In the genomic region with DNA sequence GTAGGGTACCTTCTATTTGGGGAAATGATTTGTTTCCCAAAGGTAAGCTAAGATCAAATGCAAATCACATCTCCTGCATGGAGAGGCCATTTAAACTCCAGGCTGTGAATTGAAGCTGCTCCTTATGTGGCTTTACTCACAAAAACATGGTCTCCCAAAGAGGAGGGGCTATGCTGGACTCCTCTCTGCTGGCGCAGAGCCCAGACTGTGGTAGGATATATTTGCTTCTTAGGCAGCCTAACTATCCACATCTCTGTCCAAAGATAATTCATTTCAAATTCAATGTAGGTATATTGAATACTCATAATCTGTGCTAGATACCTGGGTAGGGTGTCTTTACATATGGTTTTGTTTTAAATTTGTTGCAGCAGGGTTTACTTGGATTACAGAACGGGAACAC, we compare ENCODE assay signal across 25 cellular contexts.
A peak's percentile ranks its signal among the peaks of the same experiment; 100 is the strongest.
DNase-seq lines count a peak whose midpoint lies in the region; ATAC-seq and TF ChIP-seq lines count a peak whose summit lies in the region.
"Had no signal": no experiment of that assay in that cellular context is flagged by ENCODE, and none has a peak within 500 bp of the region (broad histone marks: within the 10 kb centered on the region; RNA-seq: fewer than 3 reads in every experiment).

No MANE protein-coding gene starts in this region.

- no peak for ATAC-seq in GM21381 (IDR thresholded peaks at IDR 0.05; ENCODE audit: unreplicated experiment)
- ATAC-seq in HG02973 (IDR thresholded peaks at IDR 0.05; ENCODE audit: unreplicated experiment): no peak
- no peak for ATAC-seq in GM18502 (IDR thresholded peaks at IDR 0.05; ENCODE audit: poor library complexity, unreplicated experiment)
- ATAC-seq: activated CD8-positive, alpha-beta T cell treated with anti-CD3 and anti-CD28 coated beads for 36 hours; activated naive CD4-positive, alpha-beta T cell treated with anti-CD3 and anti-CD28 coated beads, Interleukin-2, amount 50 U/mL, for 72 hours; effector memory CD8-positive, alpha-beta T cell had no signal

- WGBS in esophagus muscularis mucosa: 80% methylated on average over 2 of the region's 2 CpGs

- H3K27ac ChIP-seq in esophagus muscularis mucosa (replicated peaks in 1 of 4): no peak overlapping the region
- H3K27ac ChIP-seq: SK-N-MC had no signal

- no peak for TF ChIP-seq CTCF in esophagus muscularis mucosa (IDR thresholded peaks at IDR 0.05)

- H3K36me3 ChIP-seq in esophagus muscularis mucosa: no peaks in the 10 kb centered on the region
- H3K36me3 ChIP-seq: MG63 had no signal

- peak; percentile 8 for DNase-seq in DMS153 treated with DMSO at 0.1 percent for 48 hours (lab: John Stamatoyannopoulos, UW; ENCODE audit: unreplicated experiment)
- DNase-seq in EH (ENCODE audit: low read depth): peak; percentile 16
- peak; percentile 19 for DNase-seq in NCI-H345 treated with DMSO at 0.1 percent for 48 hours (lab: John Stamatoyannopoulos, UW; ENCODE audit: unreplicated experiment)
- peak; percentile 50 for DNase-seq in esophagus muscularis mucosa (ENCODE audit: extremely low spot score)
- DNase-seq: activated CD4-positive, CD25-positive, alpha-beta regulatory T cell treated with anti-CD3 and anti-CD28 coated beads, Interleukin-2, amount 50 U/mL, for 72 hours; activated CD8-positive, alpha-beta T cell treated with anti-CD3 and anti-CD28 coated beads for 36 hours; Caco-2; cortex of kidney; effector memory CD8-positive, alpha-beta T cell; erythroblast; foreskin melanocyte; H9; left cardiac atrium; MG63; NCI-H1694; NCI-H748 treated with DMSO at 0.1 percent for 48 hours; posterior cingulate gyrus; right cardiac atrium; stimulated activated CD4-positive, alpha-beta T cell treated with anti-CD3 and anti-CD28 coated beads, Interleukin-4, amount 100 ng/mL, for 1 hour; T-helper 2 cell had no signal

- TF ChIP-seq EP300 in esophagus muscularis mucosa (IDR thresholded peaks at IDR 0.05): no peak

- H3K4me1 ChIP-seq in esophagus muscularis mucosa: no peaks in the 10 kb centered on the region
- H3K4me1 ChIP-seq: Caco-2 had no signal

- H3K9me3 ChIP-seq in esophagus muscularis mucosa: no peaks in the 10 kb centered on the region
- H3K9me3 ChIP-seq: Caco-2, MG63 had no signal

- no peak for TF ChIP-seq POLR2A in esophagus muscularis mucosa (IDR thresholded peaks at IDR 0.05; ENCODE audit: low read depth)

- intact Hi-C loops in esophagus muscularis mucosa (cut with DNase I): no loop called here

- no peak overlapping the region for H3K4me3 ChIP-seq in esophagus muscularis mucosa
- H3K4me3 ChIP-seq: MG63, SK-N-MC had no signal

- no peaks in the 10 kb centered on the region for H3K27me3 ChIP-seq in esophagus muscularis mucosa
- H3K27me3 ChIP-seq: MG63 had no signal
